ENCODE assay signal across 17 cellular contexts in the genomic region with DNA sequence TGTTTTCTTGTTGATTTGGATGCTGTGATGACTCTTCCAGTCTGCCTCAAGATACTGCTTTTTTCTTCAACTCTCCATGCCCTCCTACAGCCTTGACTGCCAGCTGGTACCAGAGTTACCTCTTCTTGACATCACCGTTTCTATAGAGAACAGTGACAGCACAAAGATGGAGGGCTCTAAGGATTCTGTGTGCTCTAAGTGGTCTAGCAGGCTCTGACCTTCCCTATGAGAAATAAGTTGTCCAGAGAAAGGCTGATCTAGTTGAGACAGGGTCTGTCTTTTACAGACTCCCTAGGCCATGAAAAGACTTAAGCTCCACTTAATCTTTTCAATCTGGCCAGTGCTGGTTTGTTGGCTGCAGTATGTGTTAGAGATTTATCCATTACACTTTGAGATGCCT. TPM values are rescaled to one million over a fixed set of nuclear protein-coding genes. Genes with fewer than 3 reads are reported as not detected.
DNase-seq lines count a peak whose midpoint lies in the region; ATAC-seq and TF ChIP-seq lines count a peak whose summit lies in the region.
"Had no signal": no experiment of that assay in that cellular context is flagged by ENCODE, and none has a peak within 500 bp of the region (broad histone marks: within the 10 kb centered on the region; RNA-seq: fewer than 3 reads in every experiment).

A gene with protein sequence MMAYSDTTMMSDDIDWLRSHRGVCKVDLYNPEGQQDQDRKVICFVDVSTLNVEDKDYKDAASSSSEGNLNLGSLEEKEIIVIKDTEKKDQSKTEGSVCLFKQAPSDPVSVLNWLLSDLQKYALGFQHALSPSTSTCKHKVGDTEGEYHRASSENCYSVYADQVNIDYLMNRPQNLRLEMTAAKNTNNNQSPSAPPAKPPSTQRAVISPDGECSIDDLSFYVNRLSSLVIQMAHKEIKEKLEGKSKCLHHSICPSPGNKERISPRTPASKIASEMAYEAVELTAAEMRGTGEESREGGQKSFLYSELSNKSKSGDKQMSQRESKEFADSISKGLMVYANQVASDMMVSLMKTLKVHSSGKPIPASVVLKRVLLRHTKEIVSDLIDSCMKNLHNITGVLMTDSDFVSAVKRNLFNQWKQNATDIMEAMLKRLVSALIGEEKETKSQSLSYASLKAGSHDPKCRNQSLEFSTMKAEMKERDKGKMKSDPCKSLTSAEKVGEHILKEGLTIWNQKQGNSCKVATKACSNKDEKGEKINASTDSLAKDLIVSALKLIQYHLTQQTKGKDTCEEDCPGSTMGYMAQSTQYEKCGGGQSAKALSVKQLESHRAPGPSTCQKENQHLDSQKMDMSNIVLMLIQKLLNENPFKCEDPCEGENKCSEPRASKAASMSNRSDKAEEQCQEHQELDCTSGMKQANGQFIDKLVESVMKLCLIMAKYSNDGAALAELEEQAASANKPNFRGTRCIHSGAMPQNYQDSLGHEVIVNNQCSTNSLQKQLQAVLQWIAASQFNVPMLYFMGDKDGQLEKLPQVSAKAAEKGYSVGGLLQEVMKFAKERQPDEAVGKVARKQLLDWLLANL (minus strand): TSS at position 101 of the 400 bp plus-strand sequence. CDS start 118 bp downstream, outside the sequence.

- peaks cover 6% of the 10 kb centered on the region for H3K4me1 Mint-ChIP-seq in activated T-cell treated with anti-CD3 and anti-CD28 coated beads, Interleukin-2, amount 50 U/mL, for 72 hours (ENCODE audit: low read depth)
- H3K4me1 Mint-ChIP-seq in nephron, result peaks cover 38% of the 10 kb centered on the region
- H3K4me1 Mint-ChIP-seq in activated CD8-positive, alpha-beta T cell treated with anti-CD3 and anti-CD28 coated beads, Interleukin-2, amount 10 ng/mL, durations not matched to agents 7 days and 5 days (ENCODE audit: low read depth), result peaks cover 14% of the 10 kb centered on the region

- TF ChIP-seq CTCF in nephron (IDR thresholded peaks at IDR 0.05; ENCODE audit: unreplicated experiment in 3 of 3), result no peak
- TF ChIP-seq CTCF in testis (IDR thresholded peaks at IDR 0.05), result no peak
- no peak for TF ChIP-seq CTCF in right atrium auricular region (IDR thresholded peaks at IDR 0.05)

- CTCF ChIA-PET in activated CD8-positive, alpha-beta T cell treated with anti-CD3 and anti-CD28 coated beads, Interleukin-2, amount 10 ng/mL, durations not matched to agents 7 days and 5 days (lab: Charles Lee), result no interaction called here

- ATAC-seq in activated T-cell treated with anti-CD3 and anti-CD28 coated beads, Interleukin-2, amount 50 U/mL, for 72 hours (replicated peaks in 1 of 2), result no peak
- no peak for ATAC-seq in activated CD8-positive, alpha-beta T cell treated with anti-CD3 and anti-CD28 coated beads, Interleukin-2, amount 10 ng/mL, durations not matched to agents 7 days and 5 days
- ATAC-seq: CD8-positive, alpha-beta T cell; GM12878 had no signal

- DNase-seq in activated T-cell treated with anti-CD3 and anti-CD28 coated beads, Interleukin-2, amount 50 U/mL, for 72 hours, result no peak
- DNase-seq in activated T-cell treated with anti-CD3 and anti-CD28 coated beads, Interleukin-2, amount 50 U/mL, for 48 hours, result no peak
- peak; percentile 66 for DNase-seq in NCI-H82 (lab: John Stamatoyannopoulos, UW)
- no peak for DNase-seq in testis
- no peak for DNase-seq in NCI-H446 treated with DMSO at 0.1 percent for 48 hours (lab: John Stamatoyannopoulos, UW)
- DNase-seq in activated CD8-positive, alpha-beta T cell treated with anti-CD3 and anti-CD28 coated beads, Interleukin-2, amount 10 ng/mL, durations not matched to agents 7 days and 5 days, result no peak
- no peak for DNase-seq in right atrium auricular region (ENCODE audit: low spot score)
- DNase-seq: CD8-positive, alpha-beta T cell; COR-L47; GM23248 had no signal

- peak within 1 kb of the TSS; percentile 76 for H3K27ac Mint-ChIP-seq in activated T-cell treated with anti-CD3 and anti-CD28 coated beads, Interleukin-2, amount 50 U/mL, for 72 hours
- H3K27ac Mint-ChIP-seq in nephron, result peak within 1 kb of the TSS; percentile 6 to 29 (median 28)
- no peak within 1 kb of the TSS for H3K27ac Mint-ChIP-seq in activated CD8-positive, alpha-beta T cell treated with anti-CD3 and anti-CD28 coated beads, Interleukin-2, amount 10 ng/mL, durations not matched to agents 7 days and 5 days
- H3K27ac Mint-ChIP-seq: CD14-positive monocyte; CD8-positive, alpha-beta T cell had no signal

- WGBS in testis, 2 donors, result 94 to 100% methylated on average over 1 of the region's 1 CpG

- H3K9me3 Mint-ChIP-seq in activated T-cell treated with anti-CD3 and anti-CD28 coated beads, Interleukin-2, amount 50 U/mL, for 72 hours, result no peaks in the 10 kb centered on the region
- no peaks in the 10 kb centered on the region for H3K9me3 Mint-ChIP-seq in nephron
- H3K9me3 Mint-ChIP-seq in activated CD8-positive, alpha-beta T cell treated with anti-CD3 and anti-CD28 coated beads, Interleukin-2, amount 10 ng/mL, durations not matched to agents 7 days and 5 days (ENCODE audit: insufficient read depth), result no peaks in the 10 kb centered on the region
- H3K9me3 Mint-ChIP-seq: CD8-positive, alpha-beta T cell had no signal

- H3K36me3 ChIP-seq in testis (ENCODE audit: low read depth, missing control alignments) (no peaks in the 10 kb centered on the region), right atrium auricular region (no peaks in the 10 kb centered on the region)

- H3K4me1 ChIP-seq in testis (no peaks in the 10 kb centered on the region), right atrium auricular region (peaks cover 0 to 8% of the 10 kb centered on the region in 2 donors)

- no peak within 1 kb of the TSS for H3K4me3 ChIP-seq in testis
- no peak within 1 kb of the TSS for H3K4me3 ChIP-seq in right atrium auricular region
- H3K4me3 ChIP-seq: GM12878, GM23248 had no signal

- no peak within 1 kb of the TSS for H3K27ac ChIP-seq in testis
- no peak within 1 kb of the TSS for H3K27ac ChIP-seq in right atrium auricular region
- H3K27ac ChIP-seq: 22Rv1, GM23248 had no signal

- intact Hi-C loops in testis (cut with DNase I; ENCODE audit: low total_unique reads), result no loop called here

- no peak for TF ChIP-seq POLR2A in testis (IDR thresholded peaks at IDR 0.05)

- POLR2A ChIA-PET in activated CD8-positive, alpha-beta T cell treated with anti-CD3 and anti-CD28 coated beads, Interleukin-2, amount 10 ng/mL, durations not matched to agents 7 days and 5 days (lab: Charles Lee), result no interaction called here

- peaks cover 33% of the 10 kb centered on the region for H3K27me3 Mint-ChIP-seq in activated T-cell treated with anti-CD3 and anti-CD28 coated beads, Interleukin-2, amount 50 U/mL, for 72 hours (ENCODE audit: low read depth)
- H3K27me3 Mint-ChIP-seq in nephron (ENCODE audit: low read depth), result no peaks in the 10 kb centered on the region
- H3K27me3 Mint-ChIP-seq in activated CD8-positive, alpha-beta T cell treated with anti-CD3 and anti-CD28 coated beads, Interleukin-2, amount 10 ng/mL, durations not matched to agents 7 days and 5 days (ENCODE audit: low read depth), result peaks cover 8% of the 10 kb centered on the region

- H3K36me3 Mint-ChIP-seq in activated T-cell treated with anti-CD3 and anti-CD28 coated beads, Interleukin-2, amount 50 U/mL, for 72 hours (ENCODE audit: insufficient read depth in 2 of 2), result no peaks in the 10 kb centered on the region
- no peaks in the 10 kb centered on the region for H3K36me3 Mint-ChIP-seq in nephron (ENCODE audit: low read depth)
- H3K36me3 Mint-ChIP-seq in activated CD8-positive, alpha-beta T cell treated with anti-CD3 and anti-CD28 coated beads, Interleukin-2, amount 10 ng/mL, durations not matched to agents 7 days and 5 days (ENCODE audit: low read depth), result no peaks in the 10 kb centered on the region
- H3K36me3 Mint-ChIP-seq: CD14-positive monocyte; CD8-positive, alpha-beta T cell had no signal

- no peaks in the 10 kb centered on the region for H3K27me3 ChIP-seq in testis
- H3K27me3 ChIP-seq in right atrium auricular region, result no peaks in the 10 kb centered on the region

- H3K4me3 Mint-ChIP-seq in activated T-cell treated with anti-CD3 and anti-CD28 coated beads, Interleukin-2, amount 50 U/mL, for 72 hours, result no peak within 1 kb of the TSS
- peak within 1 kb of the TSS in 1 of 3 experiments; percentile 48 for H3K4me3 Mint-ChIP-seq in nephron
- no peak within 1 kb of the TSS for H3K4me3 Mint-ChIP-seq in activated CD8-positive, alpha-beta T cell treated with anti-CD3 and anti-CD28 coated beads, Interleukin-2, amount 10 ng/mL, durations not matched to agents 7 days and 5 days
- H3K4me3 Mint-ChIP-seq: CD8-positive, alpha-beta T cell had no signal

- H3K9me3 ChIP-seq in testis, result no peaks in the 10 kb centered on the region
- H3K9me3 ChIP-seq in right atrium auricular region, result no peaks in the 10 kb centered on the region

RNA-seq across cellular contexts. Expression of the gene that starts here (rescaled TPM):
- total RNA-seq in activated T-cell treated with anti-CD3 and anti-CD28 coated beads, Interleukin-2, amount 50 U/mL, for 72 hours, result not detected
- total RNA-seq in testis (100 to 1,000 TPM in 1 of 2 donors, 10 to 100 TPM in 1; 71.5 to 347 TPM), right atrium auricular region (not detected)
- 296 TPM for polyA plus RNA-seq in testis (ENCODE audit: insufficient read depth, low read depth, low replicate concordance)
- total RNA-seq in activated CD8-positive, alpha-beta T cell treated with anti-CD3 and anti-CD28 coated beads, Interleukin-2, amount 10 ng/mL, durations not matched to agents 7 days and 5 days, result not detected
- total RNA-seq: A673; CD8-positive, alpha-beta T cell; Daoy; GM12878; GM23248 had no signal
- polyA plus RNA-seq: BJ, CD14-positive monocyte, GM12878, GM23248 had no signal

Comparison
In these comparisons a context has a peak if more than half of its experiments do, and no peak if none do; other contexts are left out.
1. RNA of the gene that starts here (total RNA-seq): 71.5 to 347 TPM in testis; not detected in activated T-cell treated with anti-CD3 and anti-CD28 coated beads, Interleukin-2, amount 50 U/mL, for 72 hours, not detected in activated CD8-positive, alpha-beta T cell treated with anti-CD3 and anti-CD28 coated beads, Interleukin-2, amount 10 ng/mL, durations not matched to agents 7 days and 5 days and not detected in right atrium auricular region; every median in the first group is over 10 times any median in the second.